Comparison of ENCODE assay signal across 1 cellular context in the genomic region with DNA sequence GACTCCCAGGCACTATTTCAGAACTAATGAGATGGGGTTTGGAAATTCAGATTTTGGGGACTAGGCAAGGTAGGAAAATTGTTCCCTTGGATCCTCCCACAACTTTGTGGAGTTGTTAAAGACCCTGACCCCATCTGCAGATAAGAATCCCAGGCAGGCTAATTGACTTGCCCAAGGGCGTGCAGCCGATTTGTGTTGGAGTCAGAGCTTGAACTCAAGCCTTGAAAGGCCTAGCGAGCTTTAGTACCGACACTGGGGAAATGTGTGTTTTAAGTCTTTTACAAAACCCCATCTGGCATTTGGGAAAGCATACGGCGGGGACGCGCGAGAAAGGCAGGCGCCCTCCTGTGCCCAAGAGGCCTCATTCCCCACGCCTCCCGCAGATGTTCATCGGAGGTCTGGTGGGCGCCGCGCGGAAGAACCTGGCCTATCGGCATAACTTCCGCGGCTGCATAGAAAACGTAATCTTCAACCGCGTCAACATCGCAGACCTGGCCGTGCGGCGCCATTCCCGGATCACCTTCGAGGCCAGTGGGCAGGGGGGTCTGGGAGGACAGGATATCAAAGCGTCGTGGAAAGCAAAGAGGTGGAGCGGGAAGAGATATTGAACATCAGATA.
TF ChIP-seq lines count a peak whose summit lies in the region.

No MANE protein-coding gene starts in this region.

TF ChIP-seq in GM12878, 131 proteins besides CTCF, POLR2A, EP300 and RAD21:
- TF ChIP-seq, protein P1, sequence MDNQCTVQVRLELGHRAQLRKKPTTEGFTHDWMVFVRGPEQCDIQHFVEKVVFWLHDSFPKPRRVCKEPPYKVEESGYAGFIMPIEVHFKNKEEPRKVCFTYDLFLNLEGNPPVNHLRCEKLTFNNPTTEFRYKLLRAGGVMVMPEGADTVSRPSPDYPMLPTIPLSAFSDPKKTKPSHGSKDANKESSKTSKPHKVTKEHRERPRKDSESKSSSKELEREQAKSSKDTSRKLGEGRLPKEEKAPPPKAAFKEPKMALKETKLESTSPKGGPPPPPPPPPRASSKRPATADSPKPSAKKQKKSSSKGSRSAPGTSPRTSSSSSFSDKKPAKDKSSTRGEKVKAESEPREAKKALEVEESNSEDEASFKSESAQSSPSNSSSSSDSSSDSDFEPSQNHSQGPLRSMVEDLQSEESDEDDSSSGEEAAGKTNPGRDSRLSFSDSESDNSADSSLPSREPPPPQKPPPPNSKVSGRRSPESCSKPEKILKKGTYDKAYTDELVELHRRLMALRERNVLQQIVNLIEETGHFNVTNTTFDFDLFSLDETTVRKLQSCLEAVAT (IDR thresholded peaks at IDR 0.05), result peak; percentile 41; the same call in 1 of the 2 replicates
- TF ChIP-seq CHD4 (IDR thresholded peaks at IDR 0.05), result no peak
- no peak for TF ChIP-seq KAT2A (conservative IDR thresholded peaks at IDR 0.05; ENCODE audit: control insufficient read depth, low read depth, low read length)
- no peak for TF ChIP-seq NR2C1 (IDR thresholded peaks at IDR 0.05)
- TF ChIP-seq, protein P2, sequence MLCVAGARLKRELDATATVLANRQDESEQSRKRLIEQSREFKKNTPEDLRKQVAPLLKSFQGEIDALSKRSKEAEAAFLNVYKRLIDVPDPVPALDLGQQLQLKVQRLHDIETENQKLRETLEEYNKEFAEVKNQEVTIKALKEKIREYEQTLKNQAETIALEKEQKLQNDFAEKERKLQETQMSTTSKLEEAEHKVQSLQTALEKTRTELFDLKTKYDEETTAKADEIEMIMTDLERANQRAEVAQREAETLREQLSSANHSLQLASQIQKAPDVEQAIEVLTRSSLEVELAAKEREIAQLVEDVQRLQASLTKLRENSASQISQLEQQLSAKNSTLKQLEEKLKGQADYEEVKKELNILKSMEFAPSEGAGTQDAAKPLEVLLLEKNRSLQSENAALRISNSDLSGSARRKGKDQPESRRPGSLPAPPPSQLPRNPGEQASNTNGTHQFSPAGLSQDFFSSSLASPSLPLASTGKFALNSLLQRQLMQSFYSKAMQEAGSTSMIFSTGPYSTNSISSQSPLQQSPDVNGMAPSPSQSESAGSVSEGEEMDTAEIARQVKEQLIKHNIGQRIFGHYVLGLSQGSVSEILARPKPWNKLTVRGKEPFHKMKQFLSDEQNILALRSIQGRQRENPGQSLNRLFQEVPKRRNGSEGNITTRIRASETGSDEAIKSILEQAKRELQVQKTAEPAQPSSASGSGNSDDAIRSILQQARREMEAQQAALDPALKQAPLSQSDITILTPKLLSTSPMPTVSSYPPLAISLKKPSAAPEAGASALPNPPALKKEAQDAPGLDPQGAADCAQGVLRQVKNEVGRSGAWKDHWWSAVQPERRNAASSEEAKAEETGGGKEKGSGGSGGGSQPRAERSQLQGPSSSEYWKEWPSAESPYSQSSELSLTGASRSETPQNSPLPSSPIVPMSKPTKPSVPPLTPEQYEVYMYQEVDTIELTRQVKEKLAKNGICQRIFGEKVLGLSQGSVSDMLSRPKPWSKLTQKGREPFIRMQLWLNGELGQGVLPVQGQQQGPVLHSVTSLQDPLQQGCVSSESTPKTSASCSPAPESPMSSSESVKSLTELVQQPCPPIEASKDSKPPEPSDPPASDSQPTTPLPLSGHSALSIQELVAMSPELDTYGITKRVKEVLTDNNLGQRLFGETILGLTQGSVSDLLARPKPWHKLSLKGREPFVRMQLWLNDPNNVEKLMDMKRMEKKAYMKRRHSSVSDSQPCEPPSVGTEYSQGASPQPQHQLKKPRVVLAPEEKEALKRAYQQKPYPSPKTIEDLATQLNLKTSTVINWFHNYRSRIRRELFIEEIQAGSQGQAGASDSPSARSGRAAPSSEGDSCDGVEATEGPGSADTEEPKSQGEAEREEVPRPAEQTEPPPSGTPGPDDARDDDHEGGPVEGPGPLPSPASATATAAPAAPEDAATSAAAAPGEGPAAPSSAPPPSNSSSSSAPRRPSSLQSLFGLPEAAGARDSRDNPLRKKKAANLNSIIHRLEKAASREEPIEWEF (IDR thresholded peaks at IDR 0.05; ENCODE audit: insufficient replicate concordance, low read depth, low read length), result no peak
- TF ChIP-seq NRF1 (conservative IDR thresholded peaks at IDR 0.05; ENCODE audit: low read depth, low read length), result no peak
- no peak for TF ChIP-seq GABPA (IDR thresholded peaks at IDR 0.05; ENCODE audit: low read depth)
- TF ChIP-seq, protein P3, sequence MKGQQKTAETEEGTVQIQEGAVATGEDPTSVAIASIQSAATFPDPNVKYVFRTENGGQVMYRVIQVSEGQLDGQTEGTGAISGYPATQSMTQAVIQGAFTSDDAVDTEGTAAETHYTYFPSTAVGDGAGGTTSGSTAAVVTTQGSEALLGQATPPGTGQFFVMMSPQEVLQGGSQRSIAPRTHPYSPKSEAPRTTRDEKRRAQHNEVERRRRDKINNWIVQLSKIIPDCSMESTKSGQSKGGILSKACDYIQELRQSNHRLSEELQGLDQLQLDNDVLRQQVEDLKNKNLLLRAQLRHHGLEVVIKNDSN (IDR thresholded peaks at IDR 0.05; ENCODE audit: borderline replicate concordance, extremely low read length, insufficient read depth, low read depth, low read length), result no peak
- TF ChIP-seq RUNX3 (IDR thresholded peaks at IDR 0.05; ENCODE audit: low read length), result no peak
- no peak for TF ChIP-seq SMAD1 (IDR thresholded peaks at IDR 0.05; ENCODE audit: low read depth, partially characterized antibody)
- TF ChIP-seq, protein P4, sequence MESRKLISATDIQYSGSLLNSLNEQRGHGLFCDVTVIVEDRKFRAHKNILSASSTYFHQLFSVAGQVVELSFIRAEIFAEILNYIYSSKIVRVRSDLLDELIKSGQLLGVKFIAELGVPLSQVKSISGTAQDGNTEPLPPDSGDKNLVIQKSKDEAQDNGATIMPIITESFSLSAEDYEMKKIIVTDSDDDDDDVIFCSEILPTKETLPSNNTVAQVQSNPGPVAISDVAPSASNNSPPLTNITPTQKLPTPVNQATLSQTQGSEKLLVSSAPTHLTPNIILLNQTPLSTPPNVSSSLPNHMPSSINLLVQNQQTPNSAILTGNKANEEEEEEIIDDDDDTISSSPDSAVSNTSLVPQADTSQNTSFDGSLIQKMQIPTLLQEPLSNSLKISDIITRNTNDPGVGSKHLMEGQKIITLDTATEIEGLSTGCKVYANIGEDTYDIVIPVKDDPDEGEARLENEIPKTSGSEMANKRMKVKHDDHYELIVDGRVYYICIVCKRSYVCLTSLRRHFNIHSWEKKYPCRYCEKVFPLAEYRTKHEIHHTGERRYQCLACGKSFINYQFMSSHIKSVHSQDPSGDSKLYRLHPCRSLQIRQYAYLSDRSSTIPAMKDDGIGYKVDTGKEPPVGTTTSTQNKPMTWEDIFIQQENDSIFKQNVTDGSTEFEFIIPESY (IDR thresholded peaks at IDR 0.05), result peak; percentile 10; the same call in 1 of the 2 replicates
